ENCODE assay signal across 1 cellular context in the genomic region with DNA sequence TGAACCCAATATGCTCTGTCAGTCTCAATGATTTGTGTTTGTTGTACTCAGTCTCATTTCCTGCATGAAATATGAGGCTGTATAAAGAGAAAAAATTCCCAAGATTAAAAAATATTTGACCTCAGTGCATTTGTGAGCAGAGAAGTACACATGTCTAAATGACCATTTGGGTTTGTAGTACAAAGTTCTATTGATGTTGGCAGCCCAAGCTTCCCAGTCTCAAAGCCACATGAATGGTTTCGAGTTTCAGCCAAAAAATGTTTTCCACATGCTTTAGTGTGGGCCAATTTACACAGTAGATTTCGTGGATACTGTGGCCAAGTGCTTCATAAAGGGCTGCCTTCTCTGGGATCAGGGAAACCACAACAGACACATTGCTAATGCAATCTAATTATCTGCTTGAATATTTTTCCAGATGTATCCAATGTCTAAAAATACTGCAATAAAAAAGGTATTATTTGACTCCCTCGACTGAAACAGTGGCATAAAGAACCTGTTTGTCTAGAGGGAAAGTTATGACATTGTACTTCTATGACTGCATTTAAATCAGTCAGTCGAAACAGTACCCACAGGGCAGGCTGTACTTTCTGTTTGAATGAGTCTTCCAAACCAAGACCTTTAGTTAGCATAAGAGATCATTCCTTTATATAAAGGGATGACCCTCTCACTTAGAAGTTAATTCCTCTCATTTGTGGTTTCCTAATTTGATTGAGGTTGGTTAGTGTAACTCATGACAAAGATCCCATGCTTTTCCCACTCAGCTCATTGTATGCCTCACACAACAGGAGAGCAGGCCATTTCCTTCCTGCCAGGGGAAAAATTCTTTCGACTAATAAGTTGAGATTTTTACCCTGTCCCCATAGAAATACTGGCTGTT.
TF ChIP-seq lines count a peak whose summit lies in the region.

No MANE protein-coding gene starts in this region.

TF ChIP-seq in HepG2, 621 proteins besides CTCF, POLR2A, EP300 and RAD21 (continued from another document):
- TF ChIP-seq, protein P1, sequence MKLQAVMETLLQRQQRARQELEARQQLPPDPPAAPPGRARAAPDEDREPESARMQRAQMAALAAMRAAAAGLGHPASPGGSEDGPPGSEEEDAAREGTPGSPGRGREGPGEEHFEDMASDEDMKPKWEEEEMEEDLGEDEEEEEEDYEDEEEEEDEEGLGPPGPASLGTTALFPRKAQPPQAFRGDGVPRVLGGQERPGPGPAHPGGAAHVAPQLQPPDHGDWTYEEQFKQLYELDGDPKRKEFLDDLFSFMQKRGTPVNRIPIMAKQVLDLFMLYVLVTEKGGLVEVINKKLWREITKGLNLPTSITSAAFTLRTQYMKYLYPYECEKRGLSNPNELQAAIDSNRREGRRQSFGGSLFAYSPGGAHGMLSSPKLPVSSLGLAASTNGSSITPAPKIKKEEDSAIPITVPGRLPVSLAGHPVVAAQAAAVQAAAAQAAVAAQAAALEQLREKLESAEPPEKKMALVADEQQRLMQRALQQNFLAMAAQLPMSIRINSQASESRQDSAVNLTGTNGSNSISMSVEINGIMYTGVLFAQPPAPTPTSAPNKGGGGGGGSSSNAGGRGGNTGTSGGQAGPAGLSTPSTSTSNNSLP (IDR thresholded peaks at IDR 0.05; ENCODE audit: low read depth, low read length): peak; percentile 63; the same call in 1 of the 2 replicates
- TF ChIP-seq GATAD2A (CRISPR knock-in tag; IDR thresholded peaks at IDR 0.05): peak; percentile 25; the same call in 1 of the 2 replicates
- TF ChIP-seq, protein P2, sequence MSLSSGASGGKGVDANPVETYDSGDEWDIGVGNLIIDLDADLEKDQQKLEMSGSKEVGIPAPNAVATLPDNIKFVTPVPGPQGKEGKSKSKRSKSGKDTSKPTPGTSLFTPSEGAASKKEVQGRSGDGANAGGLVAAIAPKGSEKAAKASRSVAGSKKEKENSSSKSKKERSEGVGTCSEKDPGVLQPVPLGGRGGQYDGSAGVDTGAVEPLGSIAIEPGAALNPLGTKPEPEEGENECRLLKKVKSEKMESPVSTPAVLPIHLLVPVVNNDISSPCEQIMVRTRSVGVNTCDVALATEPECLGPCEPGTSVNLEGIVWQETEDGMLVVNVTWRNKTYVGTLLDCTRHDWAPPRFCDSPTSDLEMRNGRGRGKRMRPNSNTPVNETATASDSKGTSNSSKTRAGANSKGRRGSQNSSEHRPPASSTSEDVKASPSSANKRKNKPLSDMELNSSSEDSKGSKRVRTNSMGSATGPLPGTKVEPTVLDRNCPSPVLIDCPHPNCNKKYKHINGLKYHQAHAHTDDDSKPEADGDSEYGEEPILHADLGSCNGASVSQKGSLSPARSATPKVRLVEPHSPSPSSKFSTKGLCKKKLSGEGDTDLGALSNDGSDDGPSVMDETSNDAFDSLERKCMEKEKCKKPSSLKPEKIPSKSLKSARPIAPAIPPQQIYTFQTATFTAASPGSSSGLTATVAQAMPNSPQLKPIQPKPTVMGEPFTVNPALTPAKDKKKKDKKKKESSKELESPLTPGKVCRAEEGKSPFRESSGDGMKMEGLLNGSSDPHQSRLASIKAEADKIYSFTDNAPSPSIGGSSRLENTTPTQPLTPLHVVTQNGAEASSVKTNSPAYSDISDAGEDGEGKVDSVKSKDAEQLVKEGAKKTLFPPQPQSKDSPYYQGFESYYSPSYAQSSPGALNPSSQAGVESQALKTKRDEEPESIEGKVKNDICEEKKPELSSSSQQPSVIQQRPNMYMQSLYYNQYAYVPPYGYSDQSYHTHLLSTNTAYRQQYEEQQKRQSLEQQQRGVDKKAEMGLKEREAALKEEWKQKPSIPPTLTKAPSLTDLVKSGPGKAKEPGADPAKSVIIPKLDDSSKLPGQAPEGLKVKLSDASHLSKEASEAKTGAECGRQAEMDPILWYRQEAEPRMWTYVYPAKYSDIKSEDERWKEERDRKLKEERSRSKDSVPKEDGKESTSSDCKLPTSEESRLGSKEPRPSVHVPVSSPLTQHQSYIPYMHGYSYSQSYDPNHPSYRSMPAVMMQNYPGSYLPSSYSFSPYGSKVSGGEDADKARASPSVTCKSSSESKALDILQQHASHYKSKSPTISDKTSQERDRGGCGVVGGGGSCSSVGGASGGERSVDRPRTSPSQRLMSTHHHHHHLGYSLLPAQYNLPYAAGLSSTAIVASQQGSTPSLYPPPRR (CRISPR knock-in tag; IDR thresholded peaks at IDR 0.05; ENCODE audit: borderline replicate concordance): peak; percentile 61; the same call in 1 of the 2 replicates
- TF ChIP-seq CHD2 (IDR thresholded peaks at IDR 0.05; ENCODE audit: low read depth, low read length): no peak
- TF ChIP-seq KLF9 (CRISPR knock-in tag; IDR thresholded peaks at IDR 0.05; ENCODE audit: low read depth): no peak
- TF ChIP-seq LCORL (IDR thresholded peaks at IDR 0.05): no peak
- TF ChIP-seq LCORL (CRISPR knock-in tag; IDR thresholded peaks at IDR 0.05): peak; percentile 62
- peak; percentile 63; the same call in 1 of the 2 replicates for TF ChIP-seq SALL1 (CRISPR knock-in tag; IDR thresholded peaks at IDR 0.05)
- TF ChIP-seq HNF4A (CRISPR knock-in tag; IDR thresholded peaks at IDR 0.05): peak; percentile 59; the same call in 1 of the 2 replicates
- TF ChIP-seq ZFYVE20 (CRISPR knock-in tag; IDR thresholded peaks at IDR 0.05; ENCODE audit: borderline replicate concordance, low read depth): no peak
- TF ChIP-seq NFE2 (CRISPR knock-in tag; IDR thresholded peaks at IDR 0.05): no peak
- 0 out of 2 replicates have a peak, but pooled peaks have one; percentile 14 for TF ChIP-seq FOXA3 (CRISPR knock-in tag; IDR thresholded peaks at IDR 0.05)
- TF ChIP-seq MED1 (CRISPR knock-in tag; IDR thresholded peaks at IDR 0.05): peak; percentile 30; the same call in 1 of the 2 replicates
- TF ChIP-seq DPF2 (CRISPR knock-in tag; IDR thresholded peaks at IDR 0.05; ENCODE audit: borderline replicate concordance, low read depth): no peak
- 0 out of 2 replicates have a peak, but pooled peaks have one; percentile 26 for TF ChIP-seq ZKSCAN8 (CRISPR knock-in tag; IDR thresholded peaks at IDR 0.05; ENCODE audit: borderline replicate concordance)
- TF ChIP-seq, protein P3, sequence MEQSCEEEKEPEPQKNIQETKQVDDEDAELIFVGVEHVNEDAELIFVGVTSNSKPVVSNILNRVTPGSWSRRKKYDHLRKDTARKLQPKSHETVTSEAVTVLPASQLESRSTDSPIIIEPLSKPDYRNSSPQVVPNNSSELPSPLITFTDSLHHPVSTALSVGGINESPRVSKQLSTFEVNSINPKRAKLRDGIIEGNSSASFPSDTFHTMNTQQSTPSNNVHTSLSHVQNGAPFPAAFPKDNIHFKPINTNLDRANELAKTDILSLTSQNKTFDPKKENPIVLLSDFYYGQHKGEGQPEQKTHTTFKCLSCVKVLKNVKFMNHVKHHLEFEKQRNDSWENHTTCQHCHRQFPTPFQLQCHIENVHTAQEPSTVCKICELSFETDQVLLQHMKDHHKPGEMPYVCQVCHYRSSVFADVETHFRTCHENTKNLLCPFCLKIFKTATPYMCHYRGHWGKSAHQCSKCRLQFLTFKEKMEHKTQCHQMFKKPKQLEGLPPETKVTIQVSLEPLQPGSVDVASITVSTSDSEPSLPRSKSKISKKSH (CRISPR knock-in tag; IDR thresholded peaks at IDR 0.05; ENCODE audit: borderline replicate concordance): no peak
- peak; percentile 36; the same call in 1 of the 2 replicates for TF ChIP-seq SOX5 (CRISPR knock-in tag; IDR thresholded peaks at IDR 0.05; ENCODE audit: borderline replicate concordance)
- peak; percentile 72 for TF ChIP-seq ZMYM4 (CRISPR knock-in tag; IDR thresholded peaks at IDR 0.05)
- no peak for TF ChIP-seq ZNF101 (CRISPR knock-in tag; IDR thresholded peaks at IDR 0.05; ENCODE audit: borderline replicate concordance, low read depth)
- TF ChIP-seq ZKSCAN5 (CRISPR knock-in tag; IDR thresholded peaks at IDR 0.05): no peak
- TF ChIP-seq, protein P4, sequence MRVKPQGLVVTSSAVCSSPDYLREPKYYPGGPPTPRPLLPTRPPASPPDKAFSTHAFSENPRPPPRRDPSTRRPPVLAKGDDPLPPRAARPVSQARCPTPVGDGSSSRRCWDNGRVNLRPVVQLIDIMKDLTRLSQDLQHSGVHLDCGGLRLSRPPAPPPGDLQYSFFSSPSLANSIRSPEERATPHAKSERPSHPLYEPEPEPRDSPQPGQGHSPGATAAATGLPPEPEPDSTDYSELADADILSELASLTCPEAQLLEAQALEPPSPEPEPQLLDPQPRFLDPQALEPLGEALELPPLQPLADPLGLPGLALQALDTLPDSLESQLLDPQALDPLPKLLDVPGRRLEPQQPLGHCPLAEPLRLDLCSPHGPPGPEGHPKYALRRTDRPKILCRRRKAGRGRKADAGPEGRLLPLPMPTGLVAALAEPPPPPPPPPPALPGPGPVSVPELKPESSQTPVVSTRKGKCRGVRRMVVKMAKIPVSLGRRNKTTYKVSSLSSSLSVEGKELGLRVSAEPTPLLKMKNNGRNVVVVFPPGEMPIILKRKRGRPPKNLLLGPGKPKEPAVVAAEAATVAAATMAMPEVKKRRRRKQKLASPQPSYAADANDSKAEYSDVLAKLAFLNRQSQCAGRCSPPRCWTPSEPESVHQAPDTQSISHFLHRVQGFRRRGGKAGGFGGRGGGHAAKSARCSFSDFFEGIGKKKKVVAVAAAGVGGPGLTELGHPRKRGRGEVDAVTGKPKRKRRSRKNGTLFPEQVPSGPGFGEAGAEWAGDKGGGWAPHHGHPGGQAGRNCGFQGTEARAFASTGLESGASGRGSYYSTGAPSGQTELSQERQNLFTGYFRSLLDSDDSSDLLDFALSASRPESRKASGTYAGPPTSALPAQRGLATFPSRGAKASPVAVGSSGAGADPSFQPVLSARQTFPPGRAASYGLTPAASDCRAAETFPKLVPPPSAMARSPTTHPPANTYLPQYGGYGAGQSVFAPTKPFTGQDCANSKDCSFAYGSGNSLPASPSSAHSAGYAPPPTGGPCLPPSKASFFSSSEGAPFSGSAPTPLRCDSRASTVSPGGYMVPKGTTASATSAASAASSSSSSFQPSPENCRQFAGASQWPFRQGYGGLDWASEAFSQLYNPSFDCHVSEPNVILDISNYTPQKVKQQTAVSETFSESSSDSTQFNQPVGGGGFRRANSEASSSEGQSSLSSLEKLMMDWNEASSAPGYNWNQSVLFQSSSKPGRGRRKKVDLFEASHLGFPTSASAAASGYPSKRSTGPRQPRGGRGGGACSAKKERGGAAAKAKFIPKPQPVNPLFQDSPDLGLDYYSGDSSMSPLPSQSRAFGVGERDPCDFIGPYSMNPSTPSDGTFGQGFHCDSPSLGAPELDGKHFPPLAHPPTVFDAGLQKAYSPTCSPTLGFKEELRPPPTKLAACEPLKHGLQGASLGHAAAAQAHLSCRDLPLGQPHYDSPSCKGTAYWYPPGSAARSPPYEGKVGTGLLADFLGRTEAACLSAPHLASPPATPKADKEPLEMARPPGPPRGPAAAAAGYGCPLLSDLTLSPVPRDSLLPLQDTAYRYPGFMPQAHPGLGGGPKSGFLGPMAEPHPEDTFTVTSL (CRISPR knock-in tag; IDR thresholded peaks at IDR 0.05; ENCODE audit: borderline replicate concordance): peak; percentile 59; the same call in 1 of the 2 replicates
- TF ChIP-seq RAD51 (IDR thresholded peaks at IDR 0.05; ENCODE audit: borderline replicate concordance): no peak
- TF ChIP-seq, protein P5, sequence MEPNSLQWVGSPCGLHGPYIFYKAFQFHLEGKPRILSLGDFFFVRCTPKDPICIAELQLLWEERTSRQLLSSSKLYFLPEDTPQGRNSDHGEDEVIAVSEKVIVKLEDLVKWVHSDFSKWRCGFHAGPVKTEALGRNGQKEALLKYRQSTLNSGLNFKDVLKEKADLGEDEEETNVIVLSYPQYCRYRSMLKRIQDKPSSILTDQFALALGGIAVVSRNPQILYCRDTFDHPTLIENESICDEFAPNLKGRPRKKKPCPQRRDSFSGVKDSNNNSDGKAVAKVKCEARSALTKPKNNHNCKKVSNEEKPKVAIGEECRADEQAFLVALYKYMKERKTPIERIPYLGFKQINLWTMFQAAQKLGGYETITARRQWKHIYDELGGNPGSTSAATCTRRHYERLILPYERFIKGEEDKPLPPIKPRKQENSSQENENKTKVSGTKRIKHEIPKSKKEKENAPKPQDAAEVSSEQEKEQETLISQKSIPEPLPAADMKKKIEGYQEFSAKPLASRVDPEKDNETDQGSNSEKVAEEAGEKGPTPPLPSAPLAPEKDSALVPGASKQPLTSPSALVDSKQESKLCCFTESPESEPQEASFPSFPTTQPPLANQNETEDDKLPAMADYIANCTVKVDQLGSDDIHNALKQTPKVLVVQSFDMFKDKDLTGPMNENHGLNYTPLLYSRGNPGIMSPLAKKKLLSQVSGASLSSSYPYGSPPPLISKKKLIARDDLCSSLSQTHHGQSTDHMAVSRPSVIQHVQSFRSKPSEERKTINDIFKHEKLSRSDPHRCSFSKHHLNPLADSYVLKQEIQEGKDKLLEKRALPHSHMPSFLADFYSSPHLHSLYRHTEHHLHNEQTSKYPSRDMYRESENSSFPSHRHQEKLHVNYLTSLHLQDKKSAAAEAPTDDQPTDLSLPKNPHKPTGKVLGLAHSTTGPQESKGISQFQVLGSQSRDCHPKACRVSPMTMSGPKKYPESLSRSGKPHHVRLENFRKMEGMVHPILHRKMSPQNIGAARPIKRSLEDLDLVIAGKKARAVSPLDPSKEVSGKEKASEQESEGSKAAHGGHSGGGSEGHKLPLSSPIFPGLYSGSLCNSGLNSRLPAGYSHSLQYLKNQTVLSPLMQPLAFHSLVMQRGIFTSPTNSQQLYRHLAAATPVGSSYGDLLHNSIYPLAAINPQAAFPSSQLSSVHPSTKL (CRISPR knock-in tag; IDR thresholded peaks at IDR 0.05): peak; percentile 48; the same call in 1 of the 2 replicates
- no peak for TF ChIP-seq ZNF136 (CRISPR knock-in tag; IDR thresholded peaks at IDR 0.05; ENCODE audit: low read depth)
- no peak for TF ChIP-seq SOX6 (IDR thresholded peaks at IDR 0.05)
- peak; percentile 28; the same call in 1 of the 2 replicates for TF ChIP-seq SOX6 (CRISPR knock-in tag; IDR thresholded peaks at IDR 0.05)
- TF ChIP-seq SOX13 (IDR thresholded peaks at IDR 0.05): no peak
- TF ChIP-seq SOX13 (CRISPR knock-in tag; conservative IDR thresholded peaks at IDR 0.05 in 1 of 2, IDR thresholded peaks at IDR 0.05 in 1 of 2): 0 out of 4 replicates have a peak, but pooled peaks of 1 of the 2 experiments have one; percentile 19
- TF ChIP-seq TAF15 (IDR thresholded peaks at IDR 0.05; ENCODE audit: low read depth, low read length, poor library complexity, severe bottlenecking): no peak
- peak; percentile 86 for TF ChIP-seq ZNF644 (CRISPR knock-in tag; IDR thresholded peaks at IDR 0.05; ENCODE audit: low read depth)
- TF ChIP-seq TCF7 (IDR thresholded peaks at IDR 0.05; ENCODE audit: low read depth): peak; percentile 69
